In genomic region chr5:66875325-66875724, GRCh38 we compare ENCODE assay signal across 22 cellular contexts.
"Had no signal": no experiment of that assay in that cellular context is flagged by ENCODE, and none has a peak within 500 bp of the region (broad histone marks: within the 10 kb centered on the region; RNA-seq: fewer than 3 reads in every experiment).

No MANE protein-coding gene starts in this region.

- H3K9me3 Mint-ChIP-seq: activated CD4-positive, alpha-beta T cell treated with anti-CD3 and anti-CD28 coated beads, Interleukin-2, amount 10 ng/mL, durations not matched to agents 7 days and 5 days; activated T-cell treated with anti-CD3 and anti-CD28 coated beads, Interleukin-2, amount 50 U/mL, for 4 hours; endodermal cell; mesothelial cell of epicardium; nephron; stimulated activated effector memory CD8-positive, alpha-beta T cell treated with anti-CD3 and anti-CD28 coated beads, Interleukin-12 subunit alpha, Interleukin-12 subunit beta, amount 100 ng/mL, for 72 hours; type B pancreatic cell had no signal

- H3K4me1 Mint-ChIP-seq: activated CD4-positive, alpha-beta T cell treated with anti-CD3 and anti-CD28 coated beads, Interleukin-2, amount 10 ng/mL, durations not matched to agents 7 days and 5 days; nephron; stimulated activated effector memory CD8-positive, alpha-beta T cell treated with anti-CD3 and anti-CD28 coated beads, Interleukin-12 subunit alpha, Interleukin-12 subunit beta, amount 100 ng/mL, for 72 hours had no signal

- H3K27ac ChIP-seq: brain microvascular endothelial cell, epithelial cell of prostate, sigmoid colon, stomach had no signal

- H3K4me3 ChIP-seq: lung, sigmoid colon, stomach had no signal

- H3K4me3 Mint-ChIP-seq: activated CD4-positive, alpha-beta T cell treated with anti-CD3 and anti-CD28 coated beads, Interleukin-2, amount 10 ng/mL, durations not matched to agents 7 days and 5 days; activated CD8-positive, alpha-beta T cell treated with anti-CD3 and anti-CD28 coated beads, Interleukin-2, amount 10 ng/mL, durations not matched to agents 7 days and 5 days; activated T-cell treated with anti-CD3 and anti-CD28 coated beads, Interleukin-2, amount 50 U/mL, for 4 hours; endodermal cell; mesothelial cell of epicardium; nephron; stimulated activated effector memory CD8-positive, alpha-beta T cell treated with anti-CD3 and anti-CD28 coated beads, Interleukin-12 subunit alpha, Interleukin-12 subunit beta, amount 100 ng/mL, for 72 hours; type B pancreatic cell had no signal

- H3K36me3 Mint-ChIP-seq: mesothelial cell of epicardium; stimulated activated effector memory CD8-positive, alpha-beta T cell treated with anti-CD3 and anti-CD28 coated beads, Interleukin-12 subunit alpha, Interleukin-12 subunit beta, amount 100 ng/mL, for 72 hours; type B pancreatic cell had no signal

- H3K27ac Mint-ChIP-seq: activated CD4-positive, alpha-beta T cell treated with anti-CD3 and anti-CD28 coated beads, Interleukin-2, amount 10 ng/mL, durations not matched to agents 7 days and 5 days; activated CD8-positive, alpha-beta T cell treated with anti-CD3 and anti-CD28 coated beads, Interleukin-2, amount 10 ng/mL, durations not matched to agents 7 days and 5 days; endodermal cell; stimulated activated effector memory CD8-positive, alpha-beta T cell treated with anti-CD3 and anti-CD28 coated beads, Interleukin-12 subunit alpha, Interleukin-12 subunit beta, amount 100 ng/mL, for 72 hours; type B pancreatic cell had no signal

- H3K9me3 ChIP-seq: sigmoid colon, stomach had no signal

- ATAC-seq: activated CD8-positive, alpha-beta T cell treated with anti-CD3 and anti-CD28 coated beads, Interleukin-2, amount 10 ng/mL, durations not matched to agents 7 days and 5 days; activated T-cell treated with anti-CD3 and anti-CD28 coated beads, Interleukin-2, amount 50 U/mL, for 4 hours; left colon; stimulated activated effector memory CD8-positive, alpha-beta T cell treated with anti-CD3 and anti-CD28 coated beads, Interleukin-12 subunit alpha, Interleukin-12 subunit beta, amount 100 ng/mL, for 72 hours had no signal

- H3K36me3 ChIP-seq: brain microvascular endothelial cell, sigmoid colon, stomach had no signal

- DNase-seq: activated CD4-positive, alpha-beta T cell treated with anti-CD3 and anti-CD28 coated beads, Interleukin-2, amount 10 ng/mL, durations not matched to agents 7 days and 5 days; activated CD8-positive, alpha-beta T cell treated with anti-CD3 and anti-CD28 coated beads, Interleukin-2, amount 10 ng/mL, durations not matched to agents 7 days and 5 days; activated effector memory CD4-positive, alpha-beta T cell treated with Interleukin-2 at 50 U/mL for 16 hours; activated naive CD4-positive, alpha-beta T cell treated with anti-CD3 and anti-CD28 coated beads, Interleukin-2, amount 50 U/mL, for 16 hours; activated T-cell treated with anti-CD3 and anti-CD28 coated beads, Interleukin-2, amount 50 U/mL, for 4 hours; aorta; brain microvascular endothelial cell; central memory CD4-positive, alpha-beta T cell; endodermal cell; foreskin fibroblast; left colon; nucleus accumbens; posterior cingulate gyrus; sigmoid colon; stimulated activated CD4-positive, alpha-beta T cell treated with anti-CD3 and anti-CD28 coated beads, Interleukin-4, amount 100 ng/mL, for 24 hours; stomach had no signal

- H3K27me3 ChIP-seq: brain microvascular endothelial cell, sigmoid colon, stomach had no signal

- H3K4me1 ChIP-seq: sigmoid colon, stomach had no signal

- H3K27me3 Mint-ChIP-seq: type B pancreatic cell had no signal
